ENCODE assay signal across 15 cellular contexts in genomic region chr16:66298006-66298405, GRCh38.
A peak's percentile ranks its signal among the peaks of the same experiment; 100 is the strongest.
DNase-seq lines count a peak whose midpoint lies in the region; ATAC-seq and TF ChIP-seq lines count a peak whose summit lies in the region.
"Had no signal": no experiment of that assay in that cellular context is flagged by ENCODE, and none has a peak within 500 bp of the region (broad histone marks: within the 10 kb centered on the region; RNA-seq: fewer than 3 reads in every experiment).

No MANE protein-coding gene starts in this region.

- H4K20me1 ChIP-seq in osteoblast (ENCODE audit: insufficient read depth, low read length): no peaks in the 10 kb centered on the region

- no peaks in the 10 kb centered on the region for H3K79me2 ChIP-seq in osteoblast (ENCODE audit: insufficient read depth, low read length)

- H3K27me3 ChIP-seq in osteoblast (ENCODE audit: insufficient read depth, low read length) (peaks cover 18% of the 10 kb centered on the region), vagina (no peaks in the 10 kb centered on the region)

- DNase-seq in activated CD4-positive, alpha-beta memory T cell treated with anti-CD3 and anti-CD28 coated beads, Interleukin-2, amount 10 ng/mL, durations not matched to agents 7 days and 5 days: peak; percentile 4
- DNase-seq in coronary artery (ENCODE audit: low spot score) (peak; percentile 17), osteoblast (ENCODE audit: insufficient read length, low spot score, missing footprints) (peak; percentile 31), vagina (ENCODE audit: extremely low spot score in 2 of 2) (peak; percentile 28 to 54), HFFc6 (no peak)
- no peak for DNase-seq in activated T-cell treated with anti-CD3 and anti-CD28 coated beads, Interleukin-2, amount 50 U/mL, for 4 hours
- DNase-seq: DMS79 treated with DMSO at 0.1 percent for 48 hours, KG1, MV-4-11, NCI-H1694 treated with DMSO at 0.1 percent for 48 hours, NCI-H748 treated with DMSO at 0.1 percent for 48 hours, OCI-M1, Right ventricle myocardium superior had no signal

- H3K36me3 ChIP-seq in osteoblast (ENCODE audit: insufficient read depth, low read length): no peaks in the 10 kb centered on the region
- no peaks in the 10 kb centered on the region for H3K36me3 ChIP-seq in vagina

- H3K27ac Mint-ChIP-seq in activated CD4-positive, alpha-beta memory T cell treated with anti-CD3 and anti-CD28 coated beads, Interleukin-2, amount 10 ng/mL, durations not matched to agents 7 days and 5 days: no peak overlapping the region
- H3K27ac Mint-ChIP-seq in HFFc6: no peak overlapping the region
- H3K27ac Mint-ChIP-seq: B cell had no signal

- H3K4me3 Mint-ChIP-seq in activated CD4-positive, alpha-beta memory T cell treated with anti-CD3 and anti-CD28 coated beads, Interleukin-2, amount 10 ng/mL, durations not matched to agents 7 days and 5 days: no peak overlapping the region
- H3K4me3 Mint-ChIP-seq in HFFc6: no peak overlapping the region
- H3K4me3 Mint-ChIP-seq in activated T-cell treated with anti-CD3 and anti-CD28 coated beads, Interleukin-2, amount 50 U/mL, for 4 hours: no peak overlapping the region
- H3K4me3 Mint-ChIP-seq: B cell had no signal

- H3K4me1 ChIP-seq in osteoblast (ENCODE audit: insufficient read depth, low read length) (no peaks in the 10 kb centered on the region), vagina (no peaks in the 10 kb centered on the region)

- H2AFZ ChIP-seq in osteoblast (ENCODE audit: low read length): no peak overlapping the region

- no peaks in the 10 kb centered on the region for H3K36me3 Mint-ChIP-seq in activated CD4-positive, alpha-beta memory T cell treated with anti-CD3 and anti-CD28 coated beads, Interleukin-2, amount 10 ng/mL, durations not matched to agents 7 days and 5 days (ENCODE audit: low read depth)
- no peaks in the 10 kb centered on the region for H3K36me3 Mint-ChIP-seq in HFFc6 (ENCODE audit: low read depth)
- H3K36me3 Mint-ChIP-seq in activated T-cell treated with anti-CD3 and anti-CD28 coated beads, Interleukin-2, amount 50 U/mL, for 4 hours (ENCODE audit: insufficient read depth): no peaks in the 10 kb centered on the region

- CTCF ChIA-PET in activated CD4-positive, alpha-beta memory T cell treated with anti-CD3 and anti-CD28 coated beads, Interleukin-2, amount 10 ng/mL, durations not matched to agents 7 days and 5 days (lab: Charles Lee): no interaction called here

- no peaks in the 10 kb centered on the region for H3K9me3 ChIP-seq in osteoblast (ENCODE audit: low read depth, low read length)
- H3K9me3 ChIP-seq in vagina: no peaks in the 10 kb centered on the region

- H3K9me3 Mint-ChIP-seq in activated CD4-positive, alpha-beta memory T cell treated with anti-CD3 and anti-CD28 coated beads, Interleukin-2, amount 10 ng/mL, durations not matched to agents 7 days and 5 days: no peaks in the 10 kb centered on the region
- no peaks in the 10 kb centered on the region for H3K9me3 Mint-ChIP-seq in HFFc6
- peaks cover 6% of the 10 kb centered on the region for H3K9me3 Mint-ChIP-seq in activated T-cell treated with anti-CD3 and anti-CD28 coated beads, Interleukin-2, amount 50 U/mL, for 4 hours

- no peak for ATAC-seq in HG03280 (IDR thresholded peaks at IDR 0.05; ENCODE audit: unreplicated experiment)
- no peak for ATAC-seq in activated T-cell treated with anti-CD3 and anti-CD28 coated beads, Interleukin-2, amount 50 U/mL, for 4 hours

- intact Hi-C loops in vagina (cut with DNase I): loop anchor here (10.0 kb wide), 1 partner anchor 1513 kb away; no protein-coding TSS in a partner anchor

- peaks cover 9% of the 10 kb centered on the region for H3K4me1 Mint-ChIP-seq in activated CD4-positive, alpha-beta memory T cell treated with anti-CD3 and anti-CD28 coated beads, Interleukin-2, amount 10 ng/mL, durations not matched to agents 7 days and 5 days
- H3K4me1 Mint-ChIP-seq in HFFc6 (ENCODE audit: low read depth): no peaks in the 10 kb centered on the region
- H3K4me1 Mint-ChIP-seq in activated T-cell treated with anti-CD3 and anti-CD28 coated beads, Interleukin-2, amount 50 U/mL, for 4 hours (ENCODE audit: low read depth): peaks cover 7% of the 10 kb centered on the region
- H3K4me1 Mint-ChIP-seq: B cell had no signal

- H3K27ac ChIP-seq in coronary artery (no peak overlapping the region), osteoblast (ENCODE audit: low read depth, low read length) (no peak overlapping the region), vagina (no peak overlapping the region)

- TF ChIP-seq CTCF in coronary artery (IDR thresholded peaks at IDR 0.05) (no peak), osteoblast (IDR thresholded peaks at IDR 0.05; ENCODE audit: extremely low read depth, low read depth, low read length) (no peak), vagina (IDR thresholded peaks at IDR 0.05) (no peak), HFFc6 (IDR thresholded peaks at IDR 0.05) (no peak)

- TF ChIP-seq POLR2A in vagina (IDR thresholded peaks at IDR 0.05): no peak

- H3K4me2 ChIP-seq in osteoblast (ENCODE audit: insufficient read depth, low read length): no peak overlapping the region

- POLR2A ChIA-PET in activated CD4-positive, alpha-beta memory T cell treated with anti-CD3 and anti-CD28 coated beads, Interleukin-2, amount 10 ng/mL, durations not matched to agents 7 days and 5 days (lab: Charles Lee): no interaction called here

- H3K27me3 Mint-ChIP-seq in activated CD4-positive, alpha-beta memory T cell treated with anti-CD3 and anti-CD28 coated beads, Interleukin-2, amount 10 ng/mL, durations not matched to agents 7 days and 5 days: peaks cover 7% of the 10 kb centered on the region
- peaks cover 61% of the 10 kb centered on the region for H3K27me3 Mint-ChIP-seq in HFFc6 (ENCODE audit: insufficient read depth)
- H3K27me3 Mint-ChIP-seq in activated T-cell treated with anti-CD3 and anti-CD28 coated beads, Interleukin-2, amount 50 U/mL, for 4 hours (ENCODE audit: low read depth): peaks cover 4% of the 10 kb centered on the region

- H3K4me3 ChIP-seq in coronary artery (no peak overlapping the region), osteoblast (ENCODE audit: insufficient read depth, low read length) (no peak overlapping the region), vagina (no peak overlapping the region)

Comparison
In these comparisons a context has a peak if more than half of its experiments do, and no peak if none do; other contexts are left out.
1. DNase-seq: peak in activated CD4-positive, alpha-beta memory T cell treated with anti-CD3 and anti-CD28 coated beads, Interleukin-2, amount 10 ng/mL, durations not matched to agents 7 days and 5 days (single experiment), coronary artery (single experiment), osteoblast (single experiment) and vagina (2 of 2); none in HFFc6 (single experiment) and activated T-cell treated with anti-CD3 and anti-CD28 coated beads, Interleukin-2, amount 50 U/mL, for 4 hours (single experiment).